Comparison of ENCODE assay signal across 9 cellular contexts in genomic region chr1:67431869-67432578, GRCh38. TPM values are rescaled to one million over a fixed set of nuclear protein-coding genes. Genes with fewer than 3 reads are reported as not detected.
DNase-seq lines count a peak whose midpoint lies in the region; ATAC-seq and TF ChIP-seq lines count a peak whose summit lies in the region.
"Had no signal": no experiment of that assay in that cellular context is flagged by ENCODE, and none has a peak within 500 bp of the region (broad histone marks: within the 10 kb centered on the region; RNA-seq: fewer than 3 reads in every experiment).

No MANE protein-coding gene starts in this region.

- H2AFZ ChIP-seq in GM23248: peak overlapping the region; percentile 100

- H3K27me3 ChIP-seq in GM23248 (replicated peaks; ENCODE audit: insufficient read depth): no peaks in the 10 kb centered on the region

- H3K9ac ChIP-seq in GM23248: peak overlapping the region; percentile 89

- H3K9me3 ChIP-seq in GM23248 (ENCODE audit: low read depth): no peaks in the 10 kb centered on the region

- H3K4me1 Mint-ChIP-seq in effector memory CD8-positive, alpha-beta T cell (ENCODE audit: low read depth in 2 of 2): peaks cover 30 to 31% of the 10 kb centered on the region in 2 donors

- intact Hi-C loops in posterior vena cava (cut with DNase I): no loop called here

- H3K4me3 ChIP-seq in GM23248: peak overlapping the region; percentile 96

- 19 to 23% methylated on average over 8 of the region's 8 CpGs for WGBS in GM23248 (ENCODE audit: low coverage in 1 of 2, low lambda C conversion rate in 2 of 2, missing lambda C conversion rate in 2 of 2), 2 experiments

- no peaks in the 10 kb centered on the region for H3K36me3 ChIP-seq in GM23248 (ENCODE audit: low read depth)

- H4K20me1 ChIP-seq in GM23248 (ENCODE audit: insufficient read depth): peaks cover 23% of the 10 kb centered on the region

- no peaks in the 10 kb centered on the region for H3K9me3 Mint-ChIP-seq in effector memory CD8-positive, alpha-beta T cell

- peak overlapping the region; percentile 57 to 92 for H3K4me3 Mint-ChIP-seq in effector memory CD8-positive, alpha-beta T cell

- no peaks in the 10 kb centered on the region for H3K27me3 Mint-ChIP-seq in effector memory CD8-positive, alpha-beta T cell

- peak overlapping the region; percentile 95 for H3K4me2 ChIP-seq in GM23248 (ENCODE audit: unreplicated experiment)

- H3K27ac ChIP-seq in GM23248: no peak overlapping the region

- H3K79me2 ChIP-seq in GM23248 (ENCODE audit: insufficient read depth): peaks cover 32% of the 10 kb centered on the region

- ATAC-seq in effector memory CD8-positive, alpha-beta T cell (replicated peaks): no peak
- no peak for ATAC-seq in SK-N-SH treated with all-trans-retinoic acid at 6 μM for 48 hours

- in situ Hi-C loops in GM23248 (cut with MboI): no loop called here

- no peaks in the 10 kb centered on the region; the same call in 1 of the 2 replicates for H3F3A ChIP-seq in GM23248 (ENCODE audit: insufficient read depth)

- no peaks in the 10 kb centered on the region for H3K9me2 ChIP-seq in GM23248 (ENCODE audit: insufficient read depth)

- H3K36me3 Mint-ChIP-seq in effector memory CD8-positive, alpha-beta T cell (ENCODE audit: insufficient read depth): peaks cover 37% of the 10 kb centered on the region

- H3K27ac Mint-ChIP-seq in effector memory CD8-positive, alpha-beta T cell: peak overlapping the region in 1 of 2 donors; percentile 93

- DNase-seq in GM23248 (peak; percentile 48), NCI-H82 treated with DMSO at 0.1 percent for 48 hours (lab: John Stamatoyannopoulos, UW; ENCODE audit: unreplicated experiment) (peak; percentile 64), posterior vena cava (ENCODE audit: low spot score) (peak; percentile 16), NCI-H510A (lab: John Stamatoyannopoulos, UW) (no peak), globus pallidus (ENCODE audit: low spot score) (no peak)
- no peak for DNase-seq in effector memory CD8-positive, alpha-beta T cell
- DNase-seq: activated CD4-positive, CD25-positive, alpha-beta regulatory T cell; stimulated activated CD4-positive, alpha-beta T cell treated with anti-CD3 and anti-CD28 coated beads, Interleukin-4, amount 100 ng/mL, for 1 hour had no signal

- peaks cover 16% of the 10 kb centered on the region; the same call in 1 of the 2 replicates for H3K4me1 ChIP-seq in GM23248 (ENCODE audit: insufficient read depth)

TF ChIP-seq in SK-N-SH treated with all-trans-retinoic acid at 6 μM for 48 hours, 23 proteins besides CTCF, POLR2A, EP300 and RAD21:
- TF ChIP-seq TCF4 (CRISPR knock-in tag; IDR thresholded peaks at IDR 0.05; ENCODE audit: borderline replicate concordance) (no peak), PPARA (CRISPR knock-in tag; IDR thresholded peaks at IDR 0.05; ENCODE audit: borderline replicate concordance) (no peak), CSDC2 (CRISPR knock-in tag; IDR thresholded peaks at IDR 0.05) (no peak), OSR1 (CRISPR knock-in tag; IDR thresholded peaks at IDR 0.05) (no peak), TOX (CRISPR knock-in tag; IDR thresholded peaks at IDR 0.05; ENCODE audit: borderline replicate concordance) (no peak)

RNA-seq across cellular contexts. Expression of gene SERBP1, which starts 1.8 kb away (rescaled TPM):
- 204 and 214 TPM in 2 replicates for total RNA-seq in GM23248 (2014; rRNA removed; shearing (Covaris generic))
- polyA plus RNA-seq in GM23248 (2016; fragmentation: Nextera tagmentation; extraction: Ambion mirVana): 156 and 165 TPM in 2 replicates
- 100 to 1,000 TPM; 119 to 139 TPM for total RNA-seq in posterior vena cava

Comparison
In these comparisons a context has a peak if more than half of its experiments do, and no peak if none do; other contexts are left out.
1. DNase-seq: peak in GM23248 (single experiment), NCI-H82 treated with DMSO at 0.1 percent for 48 hours (single experiment) and posterior vena cava (single experiment); none in effector memory CD8-positive, alpha-beta T cell (0 of 3), NCI-H510A (single experiment) and globus pallidus (single experiment).